ENCODE assay signal across 8 cellular contexts in the genomic region with DNA sequence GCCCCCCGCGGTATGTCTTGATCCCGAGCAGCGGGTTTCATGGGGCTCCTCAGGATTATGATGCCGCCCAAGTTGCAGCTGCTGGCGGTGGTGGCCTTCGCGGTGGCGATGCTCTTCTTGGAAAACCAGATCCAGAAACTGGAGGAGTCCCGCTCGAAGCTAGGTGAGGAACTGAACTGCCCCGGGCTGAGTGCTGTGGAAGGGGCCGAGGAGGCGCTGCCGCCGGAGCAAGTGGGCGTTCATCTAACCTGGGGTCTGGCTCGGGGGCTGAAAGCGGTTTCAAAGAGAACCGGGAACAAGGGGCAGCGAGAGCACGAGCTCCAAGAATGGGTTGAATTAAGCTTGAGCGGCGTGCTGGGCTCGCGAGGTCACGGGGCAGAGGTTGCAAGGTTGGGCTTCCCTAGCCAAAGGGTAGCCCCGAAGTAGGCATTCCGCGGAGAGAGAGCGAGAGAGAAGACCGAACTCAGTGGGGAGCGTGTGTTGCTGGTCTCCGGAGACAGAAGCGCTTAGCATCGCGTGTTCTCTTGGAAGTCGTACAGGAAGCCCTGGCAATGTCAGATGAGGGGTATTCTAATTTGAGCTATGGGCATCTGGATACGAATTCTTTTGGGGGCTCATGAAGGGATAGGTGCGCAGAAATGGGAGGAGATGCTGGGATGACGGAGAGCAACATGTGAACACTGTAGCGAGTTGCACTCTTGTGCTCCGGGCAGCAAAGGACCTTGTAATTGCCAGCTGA. TPM values are rescaled to one million over a fixed set of nuclear protein-coding genes. Genes with fewer than 3 reads are reported as not detected.
DNase-seq lines count a peak whose midpoint lies in the region; ATAC-seq, FAIRE-seq and TF ChIP-seq lines count a peak whose summit lies in the region.

No MANE protein-coding gene starts in this region.

- H3K27me3 Mint-ChIP-seq in activated CD4-positive, alpha-beta T cell treated with anti-CD3 and anti-CD28 coated beads, Interleukin-2, amount 10 ng/mL, durations not matched to agents 24 days and 14 days = no peaks in the 10 kb centered on the region

- peaks cover 14% of the 10 kb centered on the region for H3K36me3 Mint-ChIP-seq in activated CD4-positive, alpha-beta T cell treated with anti-CD3 and anti-CD28 coated beads, Interleukin-2, amount 10 ng/mL, durations not matched to agents 24 days and 14 days (ENCODE audit: low read depth)

- H3K9me3 Mint-ChIP-seq in activated CD4-positive, alpha-beta T cell treated with anti-CD3 and anti-CD28 coated beads, Interleukin-2, amount 10 ng/mL, durations not matched to agents 24 days and 14 days = peaks cover 4% of the 10 kb centered on the region

- H3K27ac Mint-ChIP-seq in activated CD4-positive, alpha-beta T cell treated with anti-CD3 and anti-CD28 coated beads, Interleukin-2, amount 10 ng/mL, durations not matched to agents 24 days and 14 days = no peak overlapping the region

- DNase-seq in GM12891 (ENCODE audit: insufficient read length, low spot score) (no peak), NCI-H2227 treated with DMSO at 0.1 percent for 48 hours (lab: John Stamatoyannopoulos, UW) (peak; percentile 39), ecto neural progenitor cell (ENCODE audit: low spot score) (peak; percentile 74), lower lobe of right lung (peak; percentile 67), GM20000 (ENCODE audit: low spot score) (no peak)
- peak; percentile 84 for DNase-seq in activated CD4-positive, alpha-beta T cell treated with anti-CD3 and anti-CD28 coated beads, Interleukin-2, amount 10 ng/mL, durations not matched to agents 24 days and 14 days
- DNase-seq in stimulated activated CD4-positive, alpha-beta T cell treated with anti-CD3 and anti-CD28 coated beads, TNF-alpha, amount 100 ng/mL, for 4 hours (ENCODE audit: low read depth in 3 of 3) = peak; percentile 22 to 27 (median 23)

- peak overlapping the region; percentile 84 for H3K4me3 ChIP-seq in lower lobe of right lung

- TF ChIP-seq POLR2A in GM12891 (IDR thresholded peaks at IDR 0.05; ENCODE audit: low read depth, low read length) = 0 out of 2 replicates have a peak, but pooled peaks have one; percentile 36

- intact Hi-C loops in activated CD4-positive, alpha-beta T cell treated with anti-CD3 and anti-CD28 coated beads, Interleukin-2, amount 10 ng/mL, durations not matched to agents 24 days and 14 days (cut with micrococcal nuclease) = loop anchor here (1.0 to 5.0 kb wide), 6 partner anchors 130 to 533 kb away; a partner anchor contains a TSS
- intact Hi-C loops in lower lobe of right lung (cut with DNase I) = no loop called here

- H3K4me3 Mint-ChIP-seq in activated CD4-positive, alpha-beta T cell treated with anti-CD3 and anti-CD28 coated beads, Interleukin-2, amount 10 ng/mL, durations not matched to agents 24 days and 14 days = no peak overlapping the region

- peak; percentile 20 for ATAC-seq in HG03025 (IDR thresholded peaks at IDR 0.05; ENCODE audit: low FRiP score, unreplicated experiment)
- peak; percentile 47 to 49 for ATAC-seq in lower lobe of right lung

- H3K36me3 ChIP-seq in lower lobe of right lung = peaks cover 2% of the 10 kb centered on the region

- peak; percentile 86 for FAIRE-seq in GM12891 (lab: Jason Lieb, UNC)

- no peaks in the 10 kb centered on the region for H3K27me3 ChIP-seq in lower lobe of right lung (ENCODE audit: low read depth)

- peak overlapping the region; percentile 82 for H3K27ac ChIP-seq in lower lobe of right lung

- no peak for TF ChIP-seq CTCF in lower lobe of right lung (IDR thresholded peaks at IDR 0.05)
- no peak for TF ChIP-seq CTCF in GM20000 (IDR thresholded peaks at IDR 0.05; ENCODE audit: extremely low read depth, missing control alignments)

- peaks cover 23% of the 10 kb centered on the region for H3K4me1 Mint-ChIP-seq in activated CD4-positive, alpha-beta T cell treated with anti-CD3 and anti-CD28 coated beads, Interleukin-2, amount 10 ng/mL, durations not matched to agents 24 days and 14 days

- no peaks in the 10 kb centered on the region for H3K9me3 ChIP-seq in lower lobe of right lung

- H3K4me1 ChIP-seq in lower lobe of right lung = peaks cover 35% of the 10 kb centered on the region

TF ChIP-seq in GM12891, 5 proteins besides CTCF, POLR2A, EP300 and RAD21:
- TF ChIP-seq POU2F2 (IDR thresholded peaks at IDR 0.05; ENCODE audit: low read depth, low read length) (no peak), TAF1 (IDR thresholded peaks at IDR 0.05; ENCODE audit: low read depth, low read length) (peak; percentile 55; the same call in 1 of the 2 replicates)

RNA-seq across cellular contexts. Expression of a gene that starts 0.7 kb away (rescaled TPM):
- polyA plus RNA-seq in GM12891 (2012; ENCODE audit: low read depth, missing spikeins) = 11.9 TPM
- total RNA-seq in activated CD4-positive, alpha-beta T cell treated with anti-CD3 and anti-CD28 coated beads, Interleukin-2, amount 10 ng/mL, durations not matched to agents 24 days and 14 days = 15.8 and 16.0 TPM in 2 replicates
- total RNA-seq in lower lobe of right lung = 19.0 TPM

RNA-seq across cellular contexts. Expression of a gene that starts 1.2 kb away (rescaled TPM):
- 87.9 TPM for polyA plus RNA-seq in GM12891 (2012; ENCODE audit: low read depth, missing spikeins)
- total RNA-seq in activated CD4-positive, alpha-beta T cell treated with anti-CD3 and anti-CD28 coated beads, Interleukin-2, amount 10 ng/mL, durations not matched to agents 24 days and 14 days = 179 and 184 TPM in 2 replicates
- 197 TPM for total RNA-seq in lower lobe of right lung

Comparison
In these comparisons a context has a peak if more than half of its experiments do, and no peak if none do; other contexts are left out.
1. DNase-seq: peak in NCI-H2227 treated with DMSO at 0.1 percent for 48 hours (single experiment), activated CD4-positive, alpha-beta T cell treated with anti-CD3 and anti-CD28 coated beads, Interleukin-2, amount 10 ng/mL, durations not matched to agents 24 days and 14 days (single experiment), ecto neural progenitor cell (single experiment), lower lobe of right lung (single experiment) and stimulated activated CD4-positive, alpha-beta T cell treated with anti-CD3 and anti-CD28 coated beads, TNF-alpha, amount 100 ng/mL, for 4 hours (3 of 3); none in GM12891 (single experiment) and GM20000 (single experiment).